ENCODE assay signal across 8 cellular contexts in genomic region chr2:138922973-138923563, GRCh38.
DNase-seq lines count a peak whose midpoint lies in the region; ATAC-seq and TF ChIP-seq lines count a peak whose summit lies in the region.

No MANE protein-coding gene starts in this region.

- no peaks in the 10 kb centered on the region for H3K4me1 ChIP-seq in osteoblast (ENCODE audit: insufficient read depth, low read length)
- H3K4me1 ChIP-seq in prostate gland (replicated peaks) = no peaks in the 10 kb centered on the region
- no peaks in the 10 kb centered on the region for H3K4me1 ChIP-seq in spleen

- H3K27ac Mint-ChIP-seq in stimulated activated naive CD8-positive, alpha-beta T cell treated with anti-CD3 and anti-CD28 coated beads, Interleukin-15, amount 100 ng/mL, for 72 hours = no peak overlapping the region

- no peaks in the 10 kb centered on the region for H4K20me1 ChIP-seq in osteoblast (ENCODE audit: insufficient read depth, low read length)

- H3K9me3 ChIP-seq in osteoblast (ENCODE audit: low read depth, low read length) = no peaks in the 10 kb centered on the region
- H3K9me3 ChIP-seq in prostate gland = no peaks in the 10 kb centered on the region
- no peaks in the 10 kb centered on the region for H3K9me3 ChIP-seq in spleen

- H2AFZ ChIP-seq in osteoblast (ENCODE audit: low read length) = no peak overlapping the region

- H3K79me2 ChIP-seq in osteoblast (ENCODE audit: insufficient read depth, low read length) = no peaks in the 10 kb centered on the region

- H3K27me3 ChIP-seq in osteoblast (ENCODE audit: insufficient read depth, low read length) (no peaks in the 10 kb centered on the region), prostate gland (replicated peaks; ENCODE audit: insufficient read depth) (no peaks in the 10 kb centered on the region), spleen (replicated peaks in 1 of 7) (no peaks in the 10 kb centered on the region)

- H3K27ac ChIP-seq in osteoblast (ENCODE audit: low read depth, low read length) (no peak overlapping the region), prostate gland (no peak overlapping the region), spleen (no peak overlapping the region)

- in situ Hi-C loops in T47D (cut with HindIII; ENCODE audit: low pct_unique_long_range_greater_than_20kb, low sequenced_read_pairs) = no loop called here

- H3K27me3 Mint-ChIP-seq in stimulated activated naive CD8-positive, alpha-beta T cell treated with anti-CD3 and anti-CD28 coated beads, Interleukin-15, amount 100 ng/mL, for 72 hours = no peaks in the 10 kb centered on the region

- H3K4me1 Mint-ChIP-seq in stimulated activated naive CD8-positive, alpha-beta T cell treated with anti-CD3 and anti-CD28 coated beads, Interleukin-15, amount 100 ng/mL, for 72 hours = no peaks in the 10 kb centered on the region

- H3K36me3 ChIP-seq in osteoblast (ENCODE audit: insufficient read depth, low read length) = no peaks in the 10 kb centered on the region
- no peaks in the 10 kb centered on the region for H3K36me3 ChIP-seq in prostate gland
- H3K36me3 ChIP-seq in spleen = no peaks in the 10 kb centered on the region

- DNase-seq in DMS 273 (lab: John Stamatoyannopoulos, UW; ENCODE audit: unreplicated experiment) = peak; percentile 62
- no peak for DNase-seq in DMS 273 treated with DMSO at 0.1 percent for 48 hours (lab: John Stamatoyannopoulos, UW)
- peak; percentile 57 for DNase-seq in NCI-H1694 (lab: John Stamatoyannopoulos, UW)
- DNase-seq in T47D (ENCODE audit: low read depth in 1 of 2, low spot score in 1 of 2) = peak; percentile 9 to 16
- DNase-seq in osteoblast (ENCODE audit: insufficient read length, low spot score, missing footprints) = no peak
- no peak for DNase-seq in stimulated activated naive CD8-positive, alpha-beta T cell treated with anti-CD3 and anti-CD28 coated beads, Interleukin-15, amount 100 ng/mL, for 72 hours
- no peak for DNase-seq in prostate gland (ENCODE audit: low spot score)
- no peak for DNase-seq in spleen

- no peak overlapping the region for H3K4me3 Mint-ChIP-seq in stimulated activated naive CD8-positive, alpha-beta T cell treated with anti-CD3 and anti-CD28 coated beads, Interleukin-15, amount 100 ng/mL, for 72 hours

- H3K4me3 ChIP-seq in osteoblast (ENCODE audit: insufficient read depth, low read length) (no peak overlapping the region), prostate gland (no peak overlapping the region), spleen (no peak overlapping the region)

- no peak for TF ChIP-seq POLR2A in prostate gland (IDR thresholded peaks at IDR 0.05)
- TF ChIP-seq POLR2A in spleen (IDR thresholded peaks at IDR 0.05) = no peak

- H3K9me3 Mint-ChIP-seq in stimulated activated naive CD8-positive, alpha-beta T cell treated with anti-CD3 and anti-CD28 coated beads, Interleukin-15, amount 100 ng/mL, for 72 hours = no peaks in the 10 kb centered on the region

- peak; percentile 41 for TF ChIP-seq CTCF in osteoblast (IDR thresholded peaks at IDR 0.05; ENCODE audit: extremely low read depth, low read depth, low read length)
- peak in 2 of 4 experiments; percentile 13 to 14 for TF ChIP-seq CTCF in prostate gland (IDR thresholded peaks at IDR 0.05)
- no peak for TF ChIP-seq CTCF in spleen (IDR thresholded peaks at IDR 0.05 in 8 of 11, conservative IDR thresholded peaks at IDR 0.05 in 3 of 11)

- WGBS in prostate gland = 42% methylated on average over 2 of the region's 2 CpGs
- WGBS in spleen, 5 donors = 50 to 60% (median 54%) methylated on average over 2 of the region's 2 CpGs

- H3K4me2 ChIP-seq in osteoblast (ENCODE audit: insufficient read depth, low read length) = no peak overlapping the region

- no peak for ATAC-seq in stimulated activated naive CD8-positive, alpha-beta T cell treated with anti-CD3 and anti-CD28 coated beads, Interleukin-15, amount 100 ng/mL, for 72 hours

- intact Hi-C loops in prostate gland (cut with DNase I) = no loop called here
- intact Hi-C loops in spleen (cut with DNase I; ENCODE audit: low total_unique reads) = no loop called here

Comparison
In these comparisons a context has a peak if more than half of its experiments do, and no peak if none do; other contexts are left out.
1. DNase-seq: peak in DMS 273 (single experiment), NCI-H1694 (single experiment) and T47D (2 of 2); none in DMS 273 treated with DMSO at 0.1 percent for 48 hours (single experiment), osteoblast (single experiment), stimulated activated naive CD8-positive, alpha-beta T cell treated with anti-CD3 and anti-CD28 coated beads, Interleukin-15, amount 100 ng/mL, for 72 hours (0 of 2), prostate gland (single experiment) and spleen (single experiment).